12 cellular contexts compared by ENCODE assay signal in the genomic region with DNA sequence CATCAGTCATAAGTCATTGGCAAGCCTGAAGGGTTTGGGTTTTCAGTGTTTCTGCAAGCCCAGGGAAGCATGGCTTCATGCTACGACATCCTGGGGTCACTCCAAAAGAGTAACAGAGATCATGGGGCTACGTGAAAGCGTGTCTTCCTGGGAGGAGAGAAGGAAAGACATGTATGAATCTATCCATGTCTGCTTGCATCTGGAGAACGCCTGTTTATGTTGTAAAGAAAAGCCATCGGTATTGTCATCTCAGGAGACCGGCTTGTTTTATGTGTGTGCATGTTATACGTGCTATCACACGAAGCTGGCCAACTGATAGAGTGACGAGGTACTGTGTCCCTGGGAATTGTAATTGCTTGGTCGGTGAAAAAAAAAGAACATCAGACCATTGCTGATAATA. TPM values are rescaled to one million over a fixed set of nuclear protein-coding genes. Genes with fewer than 3 reads are reported as not detected.
DNase-seq lines count a peak whose midpoint lies in the region; TF ChIP-seq lines count a peak whose summit lies in the region.
"Had no signal": no experiment of that assay in that cellular context is flagged by ENCODE, and none has a peak within 500 bp of the region (broad histone marks: within the 10 kb centered on the region; RNA-seq: fewer than 3 reads in every experiment).

No MANE protein-coding gene starts in this region.

- CTCF ChIA-PET in CD4-positive, alpha-beta memory T cell (lab: Charles Lee; ENCODE audit: partially characterized antibody), result no interaction called here

- H3K9ac ChIP-seq in endodermal cell (ENCODE audit: extremely low read depth, low read length, poor library complexity, severe bottlenecking), result no peak overlapping the region
- H3K9ac ChIP-seq: BLaER1 had no signal

- intact Hi-C loops in CD4-positive, alpha-beta memory T cell (cut with micrococcal nuclease), result no loop called here

- peak overlapping the region; percentile 57 for H3K4me3 Mint-ChIP-seq in endodermal cell
- peak overlapping the region; percentile 85 for H3K4me3 Mint-ChIP-seq in nephron progenitor cell
- H3K4me3 Mint-ChIP-seq in CD4-positive, alpha-beta memory T cell, result peak overlapping the region in 2 of 8 donors; percentile 3 to 8
- H3K4me3 Mint-ChIP-seq: activated CD4-positive, alpha-beta memory T cell treated with anti-CD3 and anti-CD28 coated beads for 36 hours had no signal

- H3K9me3 Mint-ChIP-seq in endodermal cell (no peaks in the 10 kb centered on the region), nephron progenitor cell (no peaks in the 10 kb centered on the region)
- peaks cover 0 to 10% (median 2%) of the 10 kb centered on the region in 8 donors for H3K9me3 Mint-ChIP-seq in CD4-positive, alpha-beta memory T cell
- H3K9me3 Mint-ChIP-seq: activated CD4-positive, alpha-beta memory T cell treated with anti-CD3 and anti-CD28 coated beads for 36 hours had no signal

- no peak for TF ChIP-seq CTCF in endodermal cell (conservative IDR thresholded peaks at IDR 0.05)
- TF ChIP-seq CTCF in nephron progenitor cell (IDR thresholded peaks at IDR 0.05), result no peak

- H3K27ac Mint-ChIP-seq in endodermal cell (no peak overlapping the region), nephron progenitor cell (peak overlapping the region; percentile 30)
- no peak overlapping the region for H3K27ac Mint-ChIP-seq in CD4-positive, alpha-beta memory T cell
- H3K27ac Mint-ChIP-seq: activated CD4-positive, alpha-beta memory T cell treated with anti-CD3 and anti-CD28 coated beads for 36 hours had no signal

- H3K4me3 ChIP-seq in ACC112 (ENCODE audit: low read depth, low read length) (peak overlapping the region; percentile 84; the same call in 1 of the 2 replicates), endodermal cell (ENCODE audit: low read length) (peak overlapping the region; percentile 84)
- H3K4me3 ChIP-seq in CD4-positive, alpha-beta memory T cell (ENCODE audit: low read length in 2 of 2), result no peak overlapping the region
- H3K4me3 ChIP-seq: BLaER1 had no signal

- peaks cover 19% of the 10 kb centered on the region for H3K27me3 ChIP-seq in ACC112 (ENCODE audit: insufficient read depth, low read length)
- peaks cover 47% of the 10 kb centered on the region for H3K27me3 ChIP-seq in endodermal cell (ENCODE audit: control insufficient read depth, insufficient read depth, low read length, poor library complexity, severe bottlenecking)
- H3K27me3 ChIP-seq in CD4-positive, alpha-beta memory T cell (ENCODE audit: insufficient read depth, low read length), result peaks cover 10% of the 10 kb centered on the region
- H3K27me3 ChIP-seq: BLaER1 had no signal

- peaks cover 15% of the 10 kb centered on the region for H3K4me1 Mint-ChIP-seq in endodermal cell
- peaks cover 57% of the 10 kb centered on the region for H3K4me1 Mint-ChIP-seq in nephron progenitor cell
- peaks cover 0 to 11% (median 6%) of the 10 kb centered on the region in 4 donors for H3K4me1 Mint-ChIP-seq in CD4-positive, alpha-beta memory T cell

- no peaks in the 10 kb centered on the region for H3K9me3 ChIP-seq in endodermal cell (ENCODE audit: control insufficient read depth, low read length)
- H3K9me3 ChIP-seq in CD4-positive, alpha-beta memory T cell (ENCODE audit: control insufficient read depth in 1 of 2, low read length in 2 of 2), result no peaks in the 10 kb centered on the region

- H3K36me3 Mint-ChIP-seq in endodermal cell (ENCODE audit: low read depth), result no peaks in the 10 kb centered on the region
- no peaks in the 10 kb centered on the region for H3K36me3 Mint-ChIP-seq in nephron progenitor cell (ENCODE audit: low read depth)
- H3K36me3 Mint-ChIP-seq in CD4-positive, alpha-beta memory T cell, result no peaks in the 10 kb centered on the region
- H3K36me3 Mint-ChIP-seq: activated CD4-positive, alpha-beta memory T cell treated with anti-CD3 and anti-CD28 coated beads for 36 hours had no signal

- no peaks in the 10 kb centered on the region for H3K36me3 ChIP-seq in ACC112 (ENCODE audit: insufficient read depth, low read length)
- H3K36me3 ChIP-seq in endodermal cell (ENCODE audit: control insufficient read depth, insufficient read depth, low read length), result no peaks in the 10 kb centered on the region
- H3K36me3 ChIP-seq in CD4-positive, alpha-beta memory T cell (ENCODE audit: insufficient read depth, low read length), result no peaks in the 10 kb centered on the region
- H3K36me3 ChIP-seq: BLaER1 had no signal

- H3K79me2 ChIP-seq in ACC112 (ENCODE audit: control insufficient read depth, insufficient read depth, low read length, unreplicated experiment), result no peaks in the 10 kb centered on the region

- no peak overlapping the region for H2AFZ ChIP-seq in ACC112 (ENCODE audit: low read length, unreplicated experiment)

- WGBS in endodermal cell (ENCODE audit: insufficient coverage in 1 of 2, insufficient read length in 1 of 2), 2 experiments, result 41 to 42% methylated on average over 6 to 10 of the region's 10 CpGs

- peaks cover 59% of the 10 kb centered on the region for H3K27me3 Mint-ChIP-seq in endodermal cell (ENCODE audit: insufficient read depth)
- peaks cover 17% of the 10 kb centered on the region for H3K27me3 Mint-ChIP-seq in nephron progenitor cell (ENCODE audit: low read depth, poor library complexity)
- peaks cover 29 to 31% of the 10 kb centered on the region in 2 donors for H3K27me3 Mint-ChIP-seq in CD4-positive, alpha-beta memory T cell

- H3K4me1 ChIP-seq in ACC112 (ENCODE audit: control insufficient read depth, insufficient read depth, low read length, unreplicated experiment) (peaks cover 12% of the 10 kb centered on the region), endodermal cell (ENCODE audit: control insufficient read depth, insufficient read depth, low read length) (no peaks in the 10 kb centered on the region)
- H3K4me1 ChIP-seq in CD4-positive, alpha-beta memory T cell (ENCODE audit: insufficient read depth, low read length), result no peaks in the 10 kb centered on the region
- H3K4me1 ChIP-seq: BLaER1 had no signal

- H3K27ac ChIP-seq in ACC112 (ENCODE audit: low read depth, low read length) (no peak overlapping the region), endodermal cell (ENCODE audit: low read depth, low read length) (peak overlapping the region; percentile 3)
- H3K27ac ChIP-seq in CD4-positive, alpha-beta memory T cell (ENCODE audit: low read depth, low read length), result no peak overlapping the region
- H3K27ac ChIP-seq: BLaER1 had no signal

- DNase-seq in NCI-H146 (lab: John Stamatoyannopoulos, UW) (peak; percentile 50), endodermal cell (no peak), nephron progenitor cell (no peak), NCI-H2196 (lab: John Stamatoyannopoulos, UW; ENCODE audit: unreplicated experiment) (no peak)
- no peak for DNase-seq in activated naive CD4-positive, alpha-beta T cell (lab: John Stamatoyannopoulos, UW)
- DNase-seq in stimulated activated CD4-positive, alpha-beta T cell treated with anti-CD3 and anti-CD28 coated beads, Interleukin-4, amount 100 ng/mL, for 4 hours, result no peak
- no peak for DNase-seq in CD4-positive, alpha-beta memory T cell
- DNase-seq: activated CD4-positive, alpha-beta memory T cell treated with anti-CD3 and anti-CD28 coated beads for 36 hours; stimulated activated CD8-positive, alpha-beta memory T cell treated with anti-CD3 and anti-CD28 coated beads, Interleukin-4, amount 100 ng/mL, for 48 hours had no signal

- POLR2A ChIA-PET in CD4-positive, alpha-beta memory T cell (lab: Charles Lee; ENCODE audit: partially characterized antibody), result no interaction called here

RNA-seq across cellular contexts. Expression of gene CDH6, which starts 0.5 kb away (rescaled TPM):
- 1 to 10 TPM; 1.1 TPM for total RNA-seq in endodermal cell
- 167 TPM for polyA plus RNA-seq in endodermal cell (2013, experiment 1 of 2)
- 172 TPM for polyA plus RNA-seq in endodermal cell (2013, experiment 2 of 2)
- not detected for total RNA-seq in CD4-positive, alpha-beta memory T cell
- polyA plus RNA-seq in CD4-positive, alpha-beta memory T cell, result not detected
- total RNA-seq: activated CD4-positive, alpha-beta memory T cell treated with anti-CD3 and anti-CD28 coated beads for 36 hours; SK-MEL-5 had no signal

Comparison
In these comparisons a context has a peak if more than half of its experiments do, and no peak if none do; other contexts are left out.
1. H3K4me3 ChIP-seq: peak in ACC112 (single experiment) and endodermal cell (single experiment); none in CD4-positive, alpha-beta memory T cell (0 of 2).